In the genomic region with DNA sequence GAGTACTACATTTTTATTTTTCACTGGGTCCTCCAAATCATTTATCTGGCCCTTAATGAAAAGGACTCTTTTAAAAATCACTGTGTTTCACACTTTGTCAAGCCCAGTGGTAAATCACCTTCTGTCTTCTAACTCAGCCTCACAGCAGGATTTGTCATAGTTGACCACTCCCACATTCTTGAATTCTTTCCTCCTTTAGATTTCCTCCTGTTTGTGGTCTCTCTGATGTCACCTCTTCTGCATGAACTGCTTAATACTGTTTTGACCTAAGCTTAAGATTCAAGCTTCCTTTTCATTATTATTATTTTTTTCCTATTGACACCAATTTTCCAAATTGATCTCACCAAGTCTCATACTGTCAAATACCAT, we compare ENCODE assay signal across 1 cellular context.
TF ChIP-seq lines count a peak whose summit lies in the region.

No MANE protein-coding gene starts in this region.

TF ChIP-seq in HepG2, 621 proteins besides CTCF, POLR2A, EP300 and RAD21 (continued from another document):
- TF ChIP-seq, protein P1, sequence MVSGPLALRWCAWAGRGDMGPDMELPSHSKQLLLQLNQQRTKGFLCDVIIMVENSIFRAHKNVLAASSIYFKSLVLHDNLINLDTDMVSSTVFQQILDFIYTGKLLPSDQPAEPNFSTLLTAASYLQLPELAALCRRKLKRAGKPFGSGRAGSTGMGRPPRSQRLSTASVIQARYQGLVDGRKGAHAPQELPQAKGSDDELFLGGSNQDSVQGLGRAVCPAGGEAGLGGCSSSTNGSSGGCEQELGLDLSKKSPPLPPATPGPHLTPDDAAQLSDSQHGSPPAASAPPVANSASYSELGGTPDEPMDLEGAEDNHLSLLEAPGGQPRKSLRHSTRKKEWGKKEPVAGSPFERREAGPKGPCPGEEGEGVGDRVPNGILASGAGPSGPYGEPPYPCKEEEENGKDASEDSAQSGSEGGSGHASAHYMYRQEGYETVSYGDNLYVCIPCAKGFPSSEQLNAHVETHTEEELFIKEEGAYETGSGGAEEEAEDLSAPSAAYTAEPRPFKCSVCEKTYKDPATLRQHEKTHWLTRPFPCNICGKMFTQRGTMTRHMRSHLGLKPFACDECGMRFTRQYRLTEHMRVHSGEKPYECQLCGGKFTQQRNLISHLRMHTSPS (CRISPR knock-in tag; IDR thresholded peaks at IDR 0.05; ENCODE audit: low read depth), result no peak
- TF ChIP-seq ARNT (IDR thresholded peaks at IDR 0.05) (no peak), ZKSCAN1 (IDR thresholded peaks at IDR 0.05; ENCODE audit: low read length) (no peak), ZNF598 (CRISPR knock-in tag; IDR thresholded peaks at IDR 0.05; ENCODE audit: borderline replicate concordance) (no peak), PHF20 (CRISPR knock-in tag; IDR thresholded peaks at IDR 0.05) (no peak), ZNF224 (CRISPR knock-in tag; IDR thresholded peaks at IDR 0.05) (no peak), THYN1 (CRISPR knock-in tag; IDR thresholded peaks at IDR 0.05; ENCODE audit: borderline replicate concordance, low read depth) (no peak), ZNF138 (CRISPR knock-in tag; IDR thresholded peaks at IDR 0.05; ENCODE audit: low read depth) (no peak)
- TF ChIP-seq, protein P2, sequence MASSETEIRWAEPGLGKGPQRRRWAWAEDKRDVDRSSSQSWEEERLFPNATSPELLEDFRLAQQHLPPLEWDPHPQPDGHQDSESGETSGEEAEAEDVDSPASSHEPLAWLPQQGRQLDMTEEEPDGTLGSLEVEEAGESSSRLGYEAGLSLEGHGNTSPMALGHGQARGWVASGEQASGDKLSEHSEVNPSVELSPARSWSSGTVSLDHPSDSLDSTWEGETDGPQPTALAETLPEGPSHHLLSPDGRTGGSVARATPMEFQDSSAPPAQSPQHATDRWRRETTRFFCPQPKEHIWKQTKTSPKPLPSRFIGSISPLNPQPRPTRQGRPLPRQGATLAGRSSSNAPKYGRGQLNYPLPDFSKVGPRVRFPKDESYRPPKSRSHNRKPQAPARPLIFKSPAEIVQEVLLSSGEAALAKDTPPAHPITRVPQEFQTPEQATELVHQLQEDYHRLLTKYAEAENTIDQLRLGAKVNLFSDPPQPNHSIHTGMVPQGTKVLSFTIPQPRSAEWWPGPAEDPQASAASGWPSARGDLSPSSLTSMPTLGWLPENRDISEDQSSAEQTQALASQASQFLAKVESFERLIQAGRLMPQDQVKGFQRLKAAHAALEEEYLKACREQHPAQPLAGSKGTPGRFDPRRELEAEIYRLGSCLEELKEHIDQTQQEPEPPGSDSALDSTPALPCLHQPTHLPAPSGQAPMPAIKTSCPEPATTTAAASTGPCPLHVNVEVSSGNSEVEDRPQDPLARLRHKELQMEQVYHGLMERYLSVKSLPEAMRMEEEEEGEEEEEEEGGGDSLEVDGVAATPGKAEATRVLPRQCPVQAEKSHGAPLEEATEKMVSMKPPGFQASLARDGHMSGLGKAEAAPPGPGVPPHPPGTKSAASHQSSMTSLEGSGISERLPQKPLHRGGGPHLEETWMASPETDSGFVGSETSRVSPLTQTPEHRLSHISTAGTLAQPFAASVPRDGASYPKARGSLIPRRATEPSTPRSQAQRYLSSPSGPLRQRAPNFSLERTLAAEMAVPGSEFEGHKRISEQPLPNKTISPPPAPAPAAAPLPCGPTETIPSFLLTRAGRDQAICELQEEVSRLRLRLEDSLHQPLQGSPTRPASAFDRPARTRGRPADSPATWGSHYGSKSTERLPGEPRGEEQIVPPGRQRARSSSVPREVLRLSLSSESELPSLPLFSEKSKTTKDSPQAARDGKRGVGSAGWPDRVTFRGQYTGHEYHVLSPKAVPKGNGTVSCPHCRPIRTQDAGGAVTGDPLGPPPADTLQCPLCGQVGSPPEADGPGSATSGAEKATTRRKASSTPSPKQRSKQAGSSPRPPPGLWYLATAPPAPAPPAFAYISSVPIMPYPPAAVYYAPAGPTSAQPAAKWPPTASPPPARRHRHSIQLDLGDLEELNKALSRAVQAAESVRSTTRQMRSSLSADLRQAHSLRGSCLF (CRISPR knock-in tag; IDR thresholded peaks at IDR 0.05; ENCODE audit: borderline replicate concordance), result no peak
- TF ChIP-seq, protein P3, sequence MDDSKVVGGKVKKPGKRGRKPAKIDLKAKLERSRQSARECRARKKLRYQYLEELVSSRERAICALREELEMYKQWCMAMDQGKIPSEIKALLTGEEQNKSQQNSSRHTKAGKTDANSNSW (CRISPR knock-in tag; IDR thresholded peaks at IDR 0.05; ENCODE audit: borderline replicate concordance), result no peak
- TF ChIP-seq, protein P4, sequence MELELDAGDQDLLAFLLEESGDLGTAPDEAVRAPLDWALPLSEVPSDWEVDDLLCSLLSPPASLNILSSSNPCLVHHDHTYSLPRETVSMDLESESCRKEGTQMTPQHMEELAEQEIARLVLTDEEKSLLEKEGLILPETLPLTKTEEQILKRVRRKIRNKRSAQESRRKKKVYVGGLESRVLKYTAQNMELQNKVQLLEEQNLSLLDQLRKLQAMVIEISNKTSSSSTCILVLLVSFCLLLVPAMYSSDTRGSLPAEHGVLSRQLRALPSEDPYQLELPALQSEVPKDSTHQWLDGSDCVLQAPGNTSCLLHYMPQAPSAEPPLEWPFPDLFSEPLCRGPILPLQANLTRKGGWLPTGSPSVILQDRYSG (CRISPR knock-in tag; IDR thresholded peaks at IDR 0.05), result no peak
- TF ChIP-seq, protein P5, sequence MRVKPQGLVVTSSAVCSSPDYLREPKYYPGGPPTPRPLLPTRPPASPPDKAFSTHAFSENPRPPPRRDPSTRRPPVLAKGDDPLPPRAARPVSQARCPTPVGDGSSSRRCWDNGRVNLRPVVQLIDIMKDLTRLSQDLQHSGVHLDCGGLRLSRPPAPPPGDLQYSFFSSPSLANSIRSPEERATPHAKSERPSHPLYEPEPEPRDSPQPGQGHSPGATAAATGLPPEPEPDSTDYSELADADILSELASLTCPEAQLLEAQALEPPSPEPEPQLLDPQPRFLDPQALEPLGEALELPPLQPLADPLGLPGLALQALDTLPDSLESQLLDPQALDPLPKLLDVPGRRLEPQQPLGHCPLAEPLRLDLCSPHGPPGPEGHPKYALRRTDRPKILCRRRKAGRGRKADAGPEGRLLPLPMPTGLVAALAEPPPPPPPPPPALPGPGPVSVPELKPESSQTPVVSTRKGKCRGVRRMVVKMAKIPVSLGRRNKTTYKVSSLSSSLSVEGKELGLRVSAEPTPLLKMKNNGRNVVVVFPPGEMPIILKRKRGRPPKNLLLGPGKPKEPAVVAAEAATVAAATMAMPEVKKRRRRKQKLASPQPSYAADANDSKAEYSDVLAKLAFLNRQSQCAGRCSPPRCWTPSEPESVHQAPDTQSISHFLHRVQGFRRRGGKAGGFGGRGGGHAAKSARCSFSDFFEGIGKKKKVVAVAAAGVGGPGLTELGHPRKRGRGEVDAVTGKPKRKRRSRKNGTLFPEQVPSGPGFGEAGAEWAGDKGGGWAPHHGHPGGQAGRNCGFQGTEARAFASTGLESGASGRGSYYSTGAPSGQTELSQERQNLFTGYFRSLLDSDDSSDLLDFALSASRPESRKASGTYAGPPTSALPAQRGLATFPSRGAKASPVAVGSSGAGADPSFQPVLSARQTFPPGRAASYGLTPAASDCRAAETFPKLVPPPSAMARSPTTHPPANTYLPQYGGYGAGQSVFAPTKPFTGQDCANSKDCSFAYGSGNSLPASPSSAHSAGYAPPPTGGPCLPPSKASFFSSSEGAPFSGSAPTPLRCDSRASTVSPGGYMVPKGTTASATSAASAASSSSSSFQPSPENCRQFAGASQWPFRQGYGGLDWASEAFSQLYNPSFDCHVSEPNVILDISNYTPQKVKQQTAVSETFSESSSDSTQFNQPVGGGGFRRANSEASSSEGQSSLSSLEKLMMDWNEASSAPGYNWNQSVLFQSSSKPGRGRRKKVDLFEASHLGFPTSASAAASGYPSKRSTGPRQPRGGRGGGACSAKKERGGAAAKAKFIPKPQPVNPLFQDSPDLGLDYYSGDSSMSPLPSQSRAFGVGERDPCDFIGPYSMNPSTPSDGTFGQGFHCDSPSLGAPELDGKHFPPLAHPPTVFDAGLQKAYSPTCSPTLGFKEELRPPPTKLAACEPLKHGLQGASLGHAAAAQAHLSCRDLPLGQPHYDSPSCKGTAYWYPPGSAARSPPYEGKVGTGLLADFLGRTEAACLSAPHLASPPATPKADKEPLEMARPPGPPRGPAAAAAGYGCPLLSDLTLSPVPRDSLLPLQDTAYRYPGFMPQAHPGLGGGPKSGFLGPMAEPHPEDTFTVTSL (CRISPR knock-in tag; IDR thresholded peaks at IDR 0.05; ENCODE audit: borderline replicate concordance), result no peak
